In genomic region chr14:61271552-61271951, GRCh38 we compare ENCODE assay signal across 28 cellular contexts.
"Had no signal": no experiment of that assay in that cellular context is flagged by ENCODE, and none has a peak within 500 bp of the region (broad histone marks: within the 10 kb centered on the region; RNA-seq: fewer than 3 reads in every experiment).

No MANE protein-coding gene starts in this region.

- H3K9me3 Mint-ChIP-seq: immature natural killer cell; mesothelial cell of epicardium; naive B cell; natural killer cell treated with Interleukin-12 subunit alpha and Interleukin-12 subunit beta and Interleukin-15 and Interleukin-18, amount 100 ng/mL, for 72 hours; neural crest cell; stimulated activated naive CD8-positive, alpha-beta T cell treated with anti-CD3 and anti-CD28 coated beads, Interleukin-15, amount 100 ng/mL, for 72 hours had no signal

- H3K36me3 ChIP-seq: gastroesophageal sphincter, neutrophil, pancreas, suprapubic skin, transverse colon, upper lobe of right lung, vagina had no signal

- H3K27ac Mint-ChIP-seq: immature natural killer cell; mesothelial cell of epicardium; naive B cell; natural killer cell treated with Interleukin-12 subunit alpha and Interleukin-12 subunit beta and Interleukin-15 and Interleukin-18, amount 100 ng/mL, for 72 hours; stimulated activated naive CD8-positive, alpha-beta T cell treated with anti-CD3 and anti-CD28 coated beads, Interleukin-15, amount 100 ng/mL, for 72 hours had no signal

- ATAC-seq: gastroesophageal sphincter; mucosa of descending colon; natural killer cell treated with Interleukin-12 subunit alpha and Interleukin-12 subunit beta and Interleukin-15 and Interleukin-18, amount 100 ng/mL, for 72 hours; pancreas; sciatic nerve; stimulated activated naive CD8-positive, alpha-beta T cell treated with anti-CD3 and anti-CD28 coated beads, Interleukin-15, amount 100 ng/mL, for 72 hours; upper lobe of right lung had no signal

- H3K36me3 Mint-ChIP-seq: immature natural killer cell; mesothelial cell of epicardium; naive B cell; natural killer cell treated with Interleukin-12 subunit alpha and Interleukin-12 subunit beta and Interleukin-15 and Interleukin-18, amount 100 ng/mL, for 72 hours had no signal

- H3K4me3 ChIP-seq: dorsolateral prefrontal cortex, gastroesophageal sphincter, mucosa of descending colon, pancreas, smooth muscle cell, suprapubic skin, transverse colon, upper lobe of right lung, vagina had no signal

- DNase-seq: dorsolateral prefrontal cortex; effector CD4-positive, alpha-beta T cell; foreskin fibroblast; hypothalamus; immature natural killer cell; islet precursor cell; kidney glomerular epithelial cell; mesenchymal stem cell; mucosa of descending colon; naive B cell; pancreas; stimulated activated CD4-positive, alpha-beta T cell treated with anti-CD3 and anti-CD28 coated beads, Interleukin-12 subunit alpha, Interleukin-12 subunit beta, amount 100 ng/mL, for 4 hours; stimulated activated CD4-positive, alpha-beta T cell treated with anti-CD3 and anti-CD28 coated beads, Interleukin-1b, Interleukin-23, amount 100 ng/mL, for 48 hours; stimulated activated CD4-positive, alpha-beta T cell treated with anti-CD3 and anti-CD28 coated beads, Interleukin-4, amount 100 ng/mL, for 1 hour; stimulated activated CD8-positive, alpha-beta memory T cell treated with anti-CD3 and anti-CD28 coated beads, Interleukin-4, amount 100 ng/mL, for 48 hours; stimulated activated naive CD4-positive, alpha-beta T cell; stimulated activated naive CD8-positive, alpha-beta T cell treated with anti-CD3 and anti-CD28 coated beads, Interleukin-15, amount 100 ng/mL, for 72 hours; transverse colon; upper lobe of right lung had no signal

- H3K27me3 ChIP-seq: pancreas, vagina had no signal

- H3K4me3 Mint-ChIP-seq: immature natural killer cell; mesothelial cell of epicardium; natural killer cell treated with Interleukin-12 subunit alpha and Interleukin-12 subunit beta and Interleukin-15 and Interleukin-18, amount 100 ng/mL, for 72 hours; neural crest cell; stimulated activated naive CD8-positive, alpha-beta T cell treated with anti-CD3 and anti-CD28 coated beads, Interleukin-15, amount 100 ng/mL, for 72 hours had no signal

- H3K27ac ChIP-seq: dorsolateral prefrontal cortex, gastroesophageal sphincter, neutrophil, pancreas, suprapubic skin, transverse colon, upper lobe of right lung, vagina had no signal

- H3K9me3 ChIP-seq: gastroesophageal sphincter, mucosa of descending colon, neutrophil, pancreas, suprapubic skin, transverse colon, upper lobe of right lung, vagina had no signal

- H3K4me1 ChIP-seq: pancreas, upper lobe of right lung had no signal

- H3K4me1 Mint-ChIP-seq: stimulated activated naive CD8-positive, alpha-beta T cell treated with anti-CD3 and anti-CD28 coated beads, Interleukin-15, amount 100 ng/mL, for 72 hours had no signal
